ENCODE assay signal across 27 cellular contexts in the genomic region with DNA sequence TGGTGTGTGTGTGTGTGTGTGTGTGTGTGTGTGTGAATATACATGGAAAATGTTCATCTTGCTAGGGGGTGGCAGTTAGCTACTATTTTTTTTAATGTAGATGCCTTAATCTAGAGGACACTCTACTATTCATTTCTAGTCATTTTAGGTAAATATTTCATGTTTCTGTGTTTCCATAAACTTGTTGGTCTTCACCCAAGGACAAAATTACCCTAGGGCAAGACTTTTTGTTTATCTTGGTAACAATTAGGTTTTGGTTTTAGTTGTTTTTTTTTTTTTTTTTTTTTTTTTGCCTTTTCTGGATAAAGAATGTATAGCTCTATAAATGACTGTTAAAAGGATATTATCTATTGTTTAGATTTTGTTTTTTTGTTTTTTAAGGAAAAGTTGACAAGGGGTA. TPM values are rescaled to one million over a fixed set of nuclear protein-coding genes. Genes with fewer than 3 reads are reported as not detected.
"Had no signal": no experiment of that assay in that cellular context is flagged by ENCODE, and none has a peak within 500 bp of the region (broad histone marks: within the 10 kb centered on the region; RNA-seq: fewer than 3 reads in every experiment).

No MANE protein-coding gene starts in this region.

- FAIRE-seq: colon had no signal

- H3K79me2 ChIP-seq: hepatocyte had no signal

- H3K4me1 Mint-ChIP-seq: naive thymus-derived CD8-positive, alpha-beta T cell; stimulated activated naive CD8-positive, alpha-beta T cell treated with anti-CD3 and anti-CD28 coated beads, Interleukin-15, amount 100 ng/mL, for 72 hours had no signal

- H3K27me3 Mint-ChIP-seq: dendritic cell treated with granulocyte-macrophage colony-stimulating factor and Interleukin-4, amounts not matched to agents 40 ng/mL and 50 ng/mL, for 4 days; stimulated activated naive B cell treated with anti-CD40 and anti-IgM and Interleukin-4, amounts not matched to agents 10 μg/mL and 1 μg/mL and 100 μg/mL, for 72 hours; stimulated activated naive CD8-positive, alpha-beta T cell treated with anti-CD3 and anti-CD28 coated beads, Interleukin-15, amount 100 ng/mL, for 72 hours had no signal

- H3K36me3 Mint-ChIP-seq: naive thymus-derived CD8-positive, alpha-beta T cell; stimulated activated naive B cell treated with anti-CD40 and anti-IgM and Interleukin-4, amounts not matched to agents 10 μg/mL and 1 μg/mL and 100 μg/mL, for 72 hours had no signal

- H3K9me3 ChIP-seq: esophagus squamous epithelium, mucosa of descending colon, neutrophil, thoracic aorta, transverse colon had no signal

- H3K27me3 ChIP-seq: esophagus squamous epithelium, hepatocyte, neutrophil, transverse colon had no signal

- H3K4me3 ChIP-seq: esophagus squamous epithelium, hepatocyte, mucosa of descending colon, thoracic aorta, transverse colon had no signal

- H3K4me3 Mint-ChIP-seq: dendritic cell treated with granulocyte-macrophage colony-stimulating factor and Interleukin-4, amounts not matched to agents 40 ng/mL and 50 ng/mL, for 4 days; effector memory CD8-positive, alpha-beta T cell; naive thymus-derived CD8-positive, alpha-beta T cell; stimulated activated naive B cell treated with anti-CD40 and anti-IgM and Interleukin-4, amounts not matched to agents 10 μg/mL and 1 μg/mL and 100 μg/mL, for 72 hours; stimulated activated naive CD8-positive, alpha-beta T cell treated with anti-CD3 and anti-CD28 coated beads, Interleukin-15, amount 100 ng/mL, for 72 hours had no signal

- H3K4me2 ChIP-seq: hepatocyte had no signal

- H3K27ac Mint-ChIP-seq: dendritic cell treated with granulocyte-macrophage colony-stimulating factor and Interleukin-4, amounts not matched to agents 40 ng/mL and 50 ng/mL, for 4 days; effector memory CD8-positive, alpha-beta T cell; naive thymus-derived CD8-positive, alpha-beta T cell; stimulated activated naive B cell treated with anti-CD40 and anti-IgM and Interleukin-4, amounts not matched to agents 10 μg/mL and 1 μg/mL and 100 μg/mL, for 72 hours; stimulated activated naive CD8-positive, alpha-beta T cell treated with anti-CD3 and anti-CD28 coated beads, Interleukin-15, amount 100 ng/mL, for 72 hours had no signal

- H3K36me3 ChIP-seq: neutrophil had no signal

- H3K9me3 Mint-ChIP-seq: dendritic cell treated with granulocyte-macrophage colony-stimulating factor and Interleukin-4, amounts not matched to agents 40 ng/mL and 50 ng/mL, for 4 days; effector memory CD8-positive, alpha-beta T cell; naive thymus-derived CD8-positive, alpha-beta T cell; stimulated activated naive B cell treated with anti-CD40 and anti-IgM and Interleukin-4, amounts not matched to agents 10 μg/mL and 1 μg/mL and 100 μg/mL, for 72 hours; stimulated activated naive CD8-positive, alpha-beta T cell treated with anti-CD3 and anti-CD28 coated beads, Interleukin-15, amount 100 ng/mL, for 72 hours had no signal

- H3K27ac ChIP-seq: hepatocyte, neutrophil, thoracic aorta, transverse colon had no signal

- H2AFZ ChIP-seq: hepatocyte had no signal

- DNase-seq: effector memory CD8-positive, alpha-beta T cell; esophagus squamous epithelium; head of caudate nucleus; kidney glomerular epithelial cell; mucosa of descending colon; naive thymus-derived CD8-positive, alpha-beta T cell; posterior cingulate gyrus; stimulated activated CD4-positive, alpha-beta T cell treated with anti-CD3 and anti-CD28 coated beads, Interleukin-2, amount 100 ng/mL, for 24 hours; stimulated activated CD4-positive, alpha-beta T cell treated with anti-CD3 and anti-CD28 coated beads, Interleukin-4, amount 100 ng/mL, for 4 hours; stimulated activated naive B cell treated with anti-CD40 and anti-IgM and Interleukin-4, amounts not matched to agents 10 μg/mL and 1 μg/mL and 100 μg/mL, for 72 hours; stimulated activated naive CD8-positive, alpha-beta T cell treated with anti-CD3 and anti-CD28 coated beads, Interleukin-15, amount 100 ng/mL, for 72 hours; transverse colon had no signal

- H3K4me1 ChIP-seq: transverse colon had no signal

- ATAC-seq: effector memory CD8-positive, alpha-beta T cell; left lobe of liver; mucosa of descending colon; naive thymus-derived CD8-positive, alpha-beta T cell; sciatic nerve; stimulated activated naive CD8-positive, alpha-beta T cell treated with anti-CD3 and anti-CD28 coated beads, Interleukin-15, amount 100 ng/mL, for 72 hours had no signal

RNA-seq across cellular contexts. Expression of gene CLEC20A, which starts 32.2 kb away (rescaled TPM):
- total RNA-seq: epithelial cell of proximal tubule, esophagus squamous epithelium, hepatocyte, left lobe of liver, lower leg skin, mucosa of descending colon, pulmonary artery endothelial cell, skeletal muscle tissue, subcutaneous adipose tissue, transverse colon had no signal
- polyA plus RNA-seq: hepatocyte; naive thymus-derived CD8-positive, alpha-beta T cell had no signal

RNA-seq across cellular contexts. Expression of gene TEX35, which starts 48.3 kb away (rescaled TPM):
- total RNA-seq: epithelial cell of proximal tubule; esophagus squamous epithelium; hepatocyte; left lobe of liver; mucosa of descending colon; naive thymus-derived CD8-positive, alpha-beta T cell; osteoblast; pulmonary artery endothelial cell; sciatic nerve; skeletal muscle tissue; subcutaneous adipose tissue; thoracic aorta; transverse colon had no signal
- polyA plus RNA-seq: hepatocyte; naive thymus-derived CD8-positive, alpha-beta T cell; neural cell; urinary bladder had no signal
